Comparison of ENCODE assay signal across 1 cellular context in the genomic region with DNA sequence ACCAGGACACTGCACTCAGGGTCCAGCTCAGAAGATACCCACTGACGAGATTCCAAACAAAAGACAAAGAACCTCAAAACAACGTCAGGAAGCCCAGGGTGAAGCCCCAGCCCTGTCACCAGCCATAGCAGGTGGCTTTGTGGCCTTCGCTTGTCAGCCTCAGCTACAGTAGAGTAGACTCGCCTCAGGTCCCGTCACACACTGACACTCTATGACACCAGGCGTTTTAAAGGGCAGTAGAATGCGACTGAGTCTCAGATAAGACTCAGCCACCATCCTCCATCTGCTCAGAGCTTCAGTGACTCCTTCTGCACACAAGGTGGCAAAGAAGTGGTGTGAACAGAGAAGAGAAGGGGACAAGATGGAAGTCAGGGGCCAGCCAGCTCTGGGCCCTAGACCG.
TF ChIP-seq lines count a peak whose summit lies in the region.

No MANE protein-coding gene starts in this region.

TF ChIP-seq in WTC11, 78 proteins besides CTCF, POLR2A, EP300 and RAD21 (continued from another document):
- TF ChIP-seq, protein P1, sequence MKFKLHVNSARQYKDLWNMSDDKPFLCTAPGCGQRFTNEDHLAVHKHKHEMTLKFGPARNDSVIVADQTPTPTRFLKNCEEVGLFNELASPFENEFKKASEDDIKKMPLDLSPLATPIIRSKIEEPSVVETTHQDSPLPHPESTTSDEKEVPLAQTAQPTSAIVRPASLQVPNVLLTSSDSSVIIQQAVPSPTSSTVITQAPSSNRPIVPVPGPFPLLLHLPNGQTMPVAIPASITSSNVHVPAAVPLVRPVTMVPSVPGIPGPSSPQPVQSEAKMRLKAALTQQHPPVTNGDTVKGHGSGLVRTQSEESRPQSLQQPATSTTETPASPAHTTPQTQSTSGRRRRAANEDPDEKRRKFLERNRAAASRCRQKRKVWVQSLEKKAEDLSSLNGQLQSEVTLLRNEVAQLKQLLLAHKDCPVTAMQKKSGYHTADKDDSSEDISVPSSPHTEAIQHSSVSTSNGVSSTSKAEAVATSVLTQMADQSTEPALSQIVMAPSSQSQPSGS (CRISPR knock-in tag; IDR thresholded peaks at IDR 0.05; ENCODE audit: borderline replicate concordance, low read depth), result no peak
- TF ChIP-seq CREB1 (CRISPR knock-in tag; IDR thresholded peaks at IDR 0.05) (no peak), CDX4 (CRISPR knock-in tag; IDR thresholded peaks at IDR 0.05; ENCODE audit: borderline replicate concordance) (no peak), SOX15 (CRISPR knock-in tag; IDR thresholded peaks at IDR 0.05) (no peak), USF1 (CRISPR knock-in tag; IDR thresholded peaks at IDR 0.05) (no peak), ZNF138 (CRISPR knock-in tag; conservative IDR thresholded peaks at IDR 0.05) (no peak), TEAD4 (CRISPR knock-in tag; IDR thresholded peaks at IDR 0.05) (no peak)
- TF ChIP-seq, protein P2, sequence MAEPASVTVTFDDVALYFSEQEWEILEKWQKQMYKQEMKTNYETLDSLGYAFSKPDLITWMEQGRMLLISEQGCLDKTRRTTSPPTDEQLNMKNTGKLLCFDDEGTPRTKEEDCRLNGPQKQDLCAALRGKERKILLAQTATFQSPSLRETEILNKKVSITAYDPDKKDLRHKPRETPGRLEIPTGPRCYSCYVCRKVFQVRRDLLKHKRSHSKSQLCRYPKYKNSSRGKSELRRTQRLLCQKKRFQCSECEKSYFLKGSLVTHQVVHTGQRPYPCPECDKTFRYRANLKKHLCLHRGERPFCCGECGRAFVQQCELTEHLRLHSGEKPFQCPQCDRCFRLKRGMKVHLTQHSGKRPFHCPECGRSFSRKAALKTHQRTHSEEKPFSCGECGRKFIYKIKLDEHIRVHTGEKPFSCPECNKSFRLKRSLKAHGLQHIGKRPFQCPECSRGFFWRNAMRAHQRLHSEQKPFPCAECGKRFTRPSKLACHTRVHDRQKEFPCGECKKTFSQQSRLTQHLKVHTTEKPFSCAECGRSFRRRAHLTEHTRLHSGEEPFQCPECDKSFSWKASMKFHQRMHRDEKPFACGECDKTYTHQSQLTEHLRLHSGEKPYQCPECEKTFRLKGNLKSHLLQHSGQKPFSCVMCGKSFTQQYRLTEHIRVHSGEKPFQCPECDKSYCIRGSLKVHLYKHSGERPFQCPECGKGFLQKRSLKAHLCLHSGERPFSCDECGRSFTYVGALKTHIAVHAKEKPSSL (CRISPR knock-in tag; conservative IDR thresholded peaks at IDR 0.05), result no peak
- TF ChIP-seq, protein P3, sequence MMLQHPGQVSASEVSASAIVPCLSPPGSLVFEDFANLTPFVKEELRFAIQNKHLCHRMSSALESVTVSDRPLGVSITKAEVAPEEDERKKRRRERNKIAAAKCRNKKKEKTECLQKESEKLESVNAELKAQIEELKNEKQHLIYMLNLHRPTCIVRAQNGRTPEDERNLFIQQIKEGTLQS (CRISPR knock-in tag; conservative IDR thresholded peaks at IDR 0.05), result no peak
- TF ChIP-seq, protein P4, sequence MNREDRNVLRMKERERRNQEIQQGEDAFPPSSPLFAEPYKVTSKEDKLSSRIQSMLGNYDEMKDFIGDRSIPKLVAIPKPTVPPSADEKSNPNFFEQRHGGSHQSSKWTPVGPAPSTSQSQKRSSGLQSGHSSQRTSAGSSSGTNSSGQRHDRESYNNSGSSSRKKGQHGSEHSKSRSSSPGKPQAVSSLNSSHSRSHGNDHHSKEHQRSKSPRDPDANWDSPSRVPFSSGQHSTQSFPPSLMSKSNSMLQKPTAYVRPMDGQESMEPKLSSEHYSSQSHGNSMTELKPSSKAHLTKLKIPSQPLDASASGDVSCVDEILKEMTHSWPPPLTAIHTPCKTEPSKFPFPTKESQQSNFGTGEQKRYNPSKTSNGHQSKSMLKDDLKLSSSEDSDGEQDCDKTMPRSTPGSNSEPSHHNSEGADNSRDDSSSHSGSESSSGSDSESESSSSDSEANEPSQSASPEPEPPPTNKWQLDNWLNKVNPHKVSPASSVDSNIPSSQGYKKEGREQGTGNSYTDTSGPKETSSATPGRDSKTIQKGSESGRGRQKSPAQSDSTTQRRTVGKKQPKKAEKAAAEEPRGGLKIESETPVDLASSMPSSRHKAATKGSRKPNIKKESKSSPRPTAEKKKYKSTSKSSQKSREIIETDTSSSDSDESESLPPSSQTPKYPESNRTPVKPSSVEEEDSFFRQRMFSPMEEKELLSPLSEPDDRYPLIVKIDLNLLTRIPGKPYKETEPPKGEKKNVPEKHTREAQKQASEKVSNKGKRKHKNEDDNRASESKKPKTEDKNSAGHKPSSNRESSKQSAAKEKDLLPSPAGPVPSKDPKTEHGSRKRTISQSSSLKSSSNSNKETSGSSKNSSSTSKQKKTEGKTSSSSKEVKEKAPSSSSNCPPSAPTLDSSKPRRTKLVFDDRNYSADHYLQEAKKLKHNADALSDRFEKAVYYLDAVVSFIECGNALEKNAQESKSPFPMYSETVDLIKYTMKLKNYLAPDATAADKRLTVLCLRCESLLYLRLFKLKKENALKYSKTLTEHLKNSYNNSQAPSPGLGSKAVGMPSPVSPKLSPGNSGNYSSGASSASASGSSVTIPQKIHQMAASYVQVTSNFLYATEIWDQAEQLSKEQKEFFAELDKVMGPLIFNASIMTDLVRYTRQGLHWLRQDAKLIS (CRISPR knock-in tag; IDR thresholded peaks at IDR 0.05; ENCODE audit: borderline replicate concordance), result no peak
